9 cellular contexts compared by ENCODE assay signal in genomic region chr17:74671031-74671771, GRCh38. TPM values are rescaled to one million over a fixed set of nuclear protein-coding genes. Genes with fewer than 3 reads are reported as not detected.
DNase-seq lines count a peak whose midpoint lies in the region; ATAC-seq and FAIRE-seq lines count a peak whose summit lies in the region.
"Had no signal": no experiment of that assay in that cellular context is flagged by ENCODE, and none has a peak within 500 bp of the region (broad histone marks: within the 10 kb centered on the region; RNA-seq: fewer than 3 reads in every experiment).

No MANE protein-coding gene starts in this region.

- DNase-seq in DMS 273 (lab: John Stamatoyannopoulos, UW; ENCODE audit: unreplicated experiment) (peak; percentile 94), NOMO-1 treated with dmso at 0.1 percent for 144 hours (lab: John Stamatoyannopoulos, UW; ENCODE audit: unreplicated experiment) (peak; percentile 75), frontal cortex (ENCODE audit: low spot score in 2 of 2) (peak; percentile 37 to 70), nucleus accumbens (lab: John Stamatoyannopoulos, UW) (peak in 32 of 56 donors; percentile 2 to 64 (median 18)), substantia nigra (lab: John Stamatoyannopoulos, UW) (peak in 32 of 49 donors; percentile 6 to 74 (median 34)), SHP77 treated with DMSO at 0.1 percent for 48 hours (lab: John Stamatoyannopoulos, UW) (no peak)
- DNase-seq in activated T-helper 9 cell treated with anti-CD3 and anti-CD28 coated beads, Interleukin-2, amount 50 U/mL, for 16 hours (ENCODE audit: low read depth) = peak; percentile 53

- no peak overlapping the region for H3K27ac ChIP-seq in substantia nigra (ENCODE audit: low read depth, low read length, poor library complexity, severe bottlenecking)
- H3K27ac ChIP-seq: parathyroid adenoma had no signal

- ATAC-seq in GM21526 (IDR thresholded peaks at IDR 0.05; ENCODE audit: low FRiP score, unreplicated experiment) = no peak

- no peak for FAIRE-seq in frontal cortex (lab: Jason Lieb, UNC)

RNA-seq across cellular contexts. Expression of gene CD300LF, which starts 41.5 kb away (rescaled TPM):
- total RNA-seq in frontal cortex = 0.41 TPM

RNA-seq across cellular contexts. Expression of gene CD300E, which starts 47.7 kb away (rescaled TPM):
- total RNA-seq in frontal cortex = under 0.01 TPM
